8 cellular contexts compared by ENCODE assay signal in the genomic region with DNA sequence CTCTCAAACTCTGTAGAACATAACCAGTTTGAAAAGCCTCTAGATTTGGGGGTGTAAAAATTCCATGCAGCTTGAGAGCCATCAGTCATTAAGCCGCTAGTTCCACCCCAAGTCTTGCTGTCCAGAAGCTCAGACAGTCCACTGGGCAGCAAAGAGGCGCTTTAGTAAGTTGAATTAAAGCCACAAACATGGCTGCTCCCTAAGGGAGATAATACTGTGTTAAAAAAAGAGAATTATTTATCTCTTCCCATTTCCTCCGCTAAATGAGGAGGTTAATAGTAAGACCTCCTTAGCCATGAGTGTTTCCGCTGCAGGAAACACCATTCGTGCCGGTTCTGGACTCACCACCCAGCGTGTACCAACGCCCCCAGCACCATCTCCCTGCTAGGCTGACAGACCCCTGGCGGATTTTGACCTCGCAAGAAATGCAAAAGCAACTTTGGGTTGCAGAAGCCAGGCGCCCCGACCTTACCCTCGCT. TPM values are rescaled to one million over a fixed set of nuclear protein-coding genes. Genes with fewer than 3 reads are reported as not detected.
DNase-seq lines count a peak whose midpoint lies in the region; ATAC-seq and TF ChIP-seq lines count a peak whose summit lies in the region.

No MANE protein-coding gene starts in this region.

- H3K27ac ChIP-seq in CD8-positive, alpha-beta T cell (ENCODE audit: low read depth, low read length): peak overlapping the region; percentile 80
- H3K27ac ChIP-seq in epithelial cell of prostate: peak overlapping the region; percentile 83

- peak overlapping the region; percentile 92 for H3K27ac Mint-ChIP-seq in CD8-positive, alpha-beta T cell

- DNase-seq in CD8-positive, alpha-beta T cell: peak in 2 of 7 experiments; percentile 38 to 49
- DNase-seq in SK-N-DZ (ENCODE audit: low spot score) (peak; percentile 55), epithelial cell of prostate (ENCODE audit: low read depth, low spot score) (no peak), myocyte (ENCODE audit: low read depth) (peak; percentile 52), NOMO-1 treated with dmso at 0.1 percent for 144 hours (lab: John Stamatoyannopoulos, UW; ENCODE audit: unreplicated experiment) (no peak), cortex of kidney (lab: John Stamatoyannopoulos, UW) (no peak)

- no peaks in the 10 kb centered on the region for H3K9me3 ChIP-seq in CD8-positive, alpha-beta T cell (ENCODE audit: low read length)

- H3K9me3 Mint-ChIP-seq in CD8-positive, alpha-beta T cell: no peaks in the 10 kb centered on the region

- TF ChIP-seq CTCF in CD8-positive, alpha-beta T cell (IDR thresholded peaks at IDR 0.05): no peak

- H3K36me3 ChIP-seq in CD8-positive, alpha-beta T cell (ENCODE audit: insufficient read depth, low read length): no peaks in the 10 kb centered on the region

- peaks cover 10% of the 10 kb centered on the region for H3K36me3 Mint-ChIP-seq in CD8-positive, alpha-beta T cell

- H3K27me3 ChIP-seq in CD8-positive, alpha-beta T cell (ENCODE audit: insufficient read depth, low read length): no peaks in the 10 kb centered on the region

- intact Hi-C loops in CD8-positive, alpha-beta T cell (cut with DNase I, micrococcal nuclease): loop anchor here (1.0 to 10.0 kb wide), 12 partner anchors 9 to 1959 kb away; partner anchors contain the start of genes FGFR1OP2 (in 2 of the 2), ITPR2 (in 2 of the 2), MED21 (in 2 of the 2) and MRPS35 (in 2 of the 2)

- H3K27me3 Mint-ChIP-seq in CD8-positive, alpha-beta T cell (ENCODE audit: low read depth): no peaks in the 10 kb centered on the region

- POLR2A ChIA-PET in CD8-positive, alpha-beta T cell (lab: Charles Lee): interaction anchor here (0.5 to 3.9 kb wide), 13 partner anchors 9 to 1649 kb away, joined by 3 to 29 read pairs (median 3); partner anchors contain the start of genes ITPR2, KLHL42, MANSC4 and MED21

- H3K4me1 ChIP-seq in CD8-positive, alpha-beta T cell (ENCODE audit: insufficient read depth, low read length): peaks cover 25% of the 10 kb centered on the region

- CTCF ChIA-PET in CD8-positive, alpha-beta T cell (lab: Charles Lee): interaction anchor here (0.7 to 4.0 kb wide), 15 partner anchors 9 to 295 kb away, joined by 3 to 29 read pairs (median 4); partner anchors contain the start of genes FGFR1OP2, ITPR2 and MED21

- peaks cover 54% of the 10 kb centered on the region for H3K4me1 Mint-ChIP-seq in CD8-positive, alpha-beta T cell (ENCODE audit: low read depth)

- peak; percentile 4 for ATAC-seq in CD8-positive, alpha-beta T cell
- ATAC-seq in GM18907 (IDR thresholded peaks at IDR 0.05; ENCODE audit: unreplicated experiment) (peak; percentile 36), HG03103 (IDR thresholded peaks at IDR 0.05; ENCODE audit: low read depth, unreplicated experiment) (peak; percentile 10)

- peak overlapping the region; percentile 93 for H3K4me3 Mint-ChIP-seq in CD8-positive, alpha-beta T cell

- peak overlapping the region; percentile 87 for H3K4me3 ChIP-seq in CD8-positive, alpha-beta T cell (ENCODE audit: low read depth, low read length)

RNA-seq across cellular contexts. Expression of gene TM7SF3, which starts 0.5 kb away (rescaled TPM):
- total RNA-seq in CD8-positive, alpha-beta T cell: 1 to 10 TPM; 5.8 to 7.2 TPM
- polyA plus RNA-seq in SK-N-DZ (2014; cell fraction: cytosol; rRNA removed): 83.5 and 89.4 TPM in 2 replicates
- polyA plus RNA-seq in SK-N-DZ (2014; cell fraction: nucleus; rRNA removed): 36.0 and 85.9 TPM in 2 replicates
- 56.4 and 78.7 TPM in 2 replicates for total RNA-seq in myocyte
- polyA plus RNA-seq in myocyte (2012): 57.4 TPM

RNA-seq across cellular contexts. Expression of gene MED21, which starts 8.7 kb away (rescaled TPM):
- total RNA-seq in CD8-positive, alpha-beta T cell: 100 to 1,000 TPM; 102 to 109 TPM
- 57.3 and 63.3 TPM in 2 replicates for polyA plus RNA-seq in SK-N-DZ (2014; cell fraction: cytosol; rRNA removed)
- 43.7 and 50.5 TPM in 2 replicates for polyA plus RNA-seq in SK-N-DZ (2014; cell fraction: nucleus; rRNA removed)
- 60.9 and 73.5 TPM in 2 replicates for total RNA-seq in myocyte
- polyA plus RNA-seq in myocyte (2012): 26.4 TPM

Comparison
In these comparisons a context has a peak if more than half of its experiments do, and no peak if none do; other contexts are left out.
1. DNase-seq: peak in SK-N-DZ (single experiment) and myocyte (single experiment); none in epithelial cell of prostate (single experiment), NOMO-1 treated with dmso at 0.1 percent for 144 hours (single experiment) and cortex of kidney (single experiment).
2. Peak in every context shown above with its lines, with median percentiles within 50 percentile points of each other: ATAC-seq.